In genomic region chr1:63679076-63679475, GRCh38 we compare ENCODE assay signal across 25 cellular contexts.
"Had no signal": no experiment of that assay in that cellular context is flagged by ENCODE, and none has a peak within 500 bp of the region (broad histone marks: within the 10 kb centered on the region; RNA-seq: fewer than 3 reads in every experiment).

No MANE protein-coding gene starts in this region.

- H3K9me3 Mint-ChIP-seq: activated T-helper 17 cell treated with anti-CD3 and anti-CD28 coated beads, Interleukin-2, amount 50 U/mL, for 72 hours; stimulated activated memory B cell treated with anti-CD40 and anti-IgM and Interleukin-4, amounts not matched to agents 10 μg/mL and 1 μg/mL and 100 μg/mL, for 72 hours had no signal

- H3K27ac Mint-ChIP-seq: activated CD4-positive, alpha-beta memory T cell treated with anti-CD3 and anti-CD28 coated beads, Interleukin-2, amount 10 ng/mL, durations not matched to agents 7 days and 5 days; activated CD8-positive, alpha-beta memory T cell treated with anti-CD3 and anti-CD28 coated beads, Interleukin-2, amount 10 ng/mL, durations not matched to agents 7 days and 5 days; activated naive CD8-positive, alpha-beta T cell treated with anti-CD3 and anti-CD28 coated beads for 36 hours; activated T-helper 17 cell treated with anti-CD3 and anti-CD28 coated beads, Interleukin-2, amount 50 U/mL, for 72 hours; endodermal cell; memory B cell; naive thymus-derived CD4-positive, alpha-beta T cell; stimulated activated memory B cell treated with anti-CD40 and anti-IgM and Interleukin-4, amounts not matched to agents 10 μg/mL and 1 μg/mL and 100 μg/mL, for 72 hours had no signal

- H3K27me3 Mint-ChIP-seq: activated CD4-positive, alpha-beta memory T cell treated with anti-CD3 and anti-CD28 coated beads, Interleukin-2, amount 10 ng/mL, durations not matched to agents 7 days and 5 days; activated naive CD8-positive, alpha-beta T cell treated with anti-CD3 and anti-CD28 coated beads for 36 hours; activated T-helper 17 cell treated with anti-CD3 and anti-CD28 coated beads, Interleukin-2, amount 50 U/mL, for 72 hours; brain; stimulated activated memory B cell treated with anti-CD40 and anti-IgM and Interleukin-4, amounts not matched to agents 10 μg/mL and 1 μg/mL and 100 μg/mL, for 72 hours had no signal

- H3K4me1 ChIP-seq: neural progenitor cell, spleen had no signal

- H3K4me3 ChIP-seq: colonic mucosa, neural progenitor cell, sigmoid colon, spleen had no signal

- H3K4me2 ChIP-seq: neural progenitor cell had no signal

- H3K36me3 ChIP-seq: colonic mucosa, neural progenitor cell, sigmoid colon, spleen had no signal

- H3K9ac ChIP-seq: neural progenitor cell had no signal

- H2AFZ ChIP-seq: neural progenitor cell had no signal

- H3K27me3 ChIP-seq: colonic mucosa, neural progenitor cell, sigmoid colon, spleen had no signal

- H3K4me3 Mint-ChIP-seq: activated CD4-positive, alpha-beta memory T cell treated with anti-CD3 and anti-CD28 coated beads, Interleukin-2, amount 10 ng/mL, durations not matched to agents 7 days and 5 days; activated CD8-positive, alpha-beta memory T cell treated with anti-CD3 and anti-CD28 coated beads, Interleukin-2, amount 10 ng/mL, durations not matched to agents 7 days and 5 days; activated naive CD8-positive, alpha-beta T cell treated with anti-CD3 and anti-CD28 coated beads for 36 hours; activated T-helper 17 cell treated with anti-CD3 and anti-CD28 coated beads, Interleukin-2, amount 50 U/mL, for 72 hours; brain; endodermal cell; memory B cell; naive thymus-derived CD4-positive, alpha-beta T cell; neural progenitor cell; stimulated activated memory B cell treated with anti-CD40 and anti-IgM and Interleukin-4, amounts not matched to agents 10 μg/mL and 1 μg/mL and 100 μg/mL, for 72 hours had no signal

- H3K9me3 ChIP-seq: colonic mucosa had no signal

- H3K27ac ChIP-seq: colonic mucosa, epithelial cell of prostate, neural progenitor cell, sigmoid colon, spleen had no signal

- DNase-seq: activated CD4-positive, alpha-beta memory T cell treated with anti-CD3 and anti-CD28 coated beads, Interleukin-2, amount 10 ng/mL, durations not matched to agents 7 days and 5 days; activated CD4-positive, alpha-beta T cell treated with anti-CD3 and anti-CD28 coated beads for 48 hours; activated CD4-positive, CD25-positive, alpha-beta regulatory T cell; activated CD8-positive, alpha-beta memory T cell treated with anti-CD3 and anti-CD28 coated beads, Interleukin-2, amount 10 ng/mL, durations not matched to agents 7 days and 5 days; activated naive CD4-positive, alpha-beta T cell; activated naive CD8-positive, alpha-beta T cell treated with anti-CD3 and anti-CD28 coated beads for 36 hours; amygdala; central memory CD4-positive, alpha-beta T cell; colonic mucosa; endodermal cell; foreskin melanocyte; hypothalamus; left ventricle myocardium superior; naive thymus-derived CD4-positive, alpha-beta T cell; sigmoid colon; spleen; stimulated activated CD4-positive, alpha-beta T cell treated with anti-CD3 and anti-CD28 coated beads, Interleukin-4, amount 100 ng/mL, for 4 hours; T-helper 1 cell; T-helper 9 cell had no signal

- ATAC-seq: activated CD8-positive, alpha-beta memory T cell treated with anti-CD3 and anti-CD28 coated beads, Interleukin-2, amount 10 ng/mL, durations not matched to agents 7 days and 5 days; activated T-helper 17 cell treated with anti-CD3 and anti-CD28 coated beads, Interleukin-2, amount 50 U/mL, for 72 hours; left ventricle myocardium superior; naive thymus-derived CD4-positive, alpha-beta T cell; stimulated activated memory B cell treated with anti-CD40 and anti-IgM and Interleukin-4, amounts not matched to agents 10 μg/mL and 1 μg/mL and 100 μg/mL, for 72 hours had no signal

- H3K36me3 Mint-ChIP-seq: activated CD8-positive, alpha-beta memory T cell treated with anti-CD3 and anti-CD28 coated beads, Interleukin-2, amount 10 ng/mL, durations not matched to agents 7 days and 5 days; brain; stimulated activated memory B cell treated with anti-CD40 and anti-IgM and Interleukin-4, amounts not matched to agents 10 μg/mL and 1 μg/mL and 100 μg/mL, for 72 hours had no signal

- H3K4me1 Mint-ChIP-seq: activated CD4-positive, alpha-beta memory T cell treated with anti-CD3 and anti-CD28 coated beads, Interleukin-2, amount 10 ng/mL, durations not matched to agents 7 days and 5 days; activated CD8-positive, alpha-beta memory T cell treated with anti-CD3 and anti-CD28 coated beads, Interleukin-2, amount 10 ng/mL, durations not matched to agents 7 days and 5 days; activated naive CD8-positive, alpha-beta T cell treated with anti-CD3 and anti-CD28 coated beads for 36 hours; memory B cell; naive thymus-derived CD4-positive, alpha-beta T cell; stimulated activated memory B cell treated with anti-CD40 and anti-IgM and Interleukin-4, amounts not matched to agents 10 μg/mL and 1 μg/mL and 100 μg/mL, for 72 hours had no signal
